Comparison of ENCODE assay signal across 7 cellular contexts in genomic region chr11:59755701-59756495, GRCh38. TPM values are rescaled to one million over a fixed set of nuclear protein-coding genes. Genes with fewer than 3 reads are reported as not detected.
DNase-seq lines count a peak whose midpoint lies in the region; ATAC-seq, FAIRE-seq and TF ChIP-seq lines count a peak whose summit lies in the region.

No MANE protein-coding gene starts in this region.

- intact Hi-C loops in left ventricle myocardium superior (cut with micrococcal nuclease): loop anchor here (2.0 kb wide), 1 partner anchor 47 kb away; no protein-coding TSS in a partner anchor

- peak overlapping the region; percentile 83 for H3K9ac ChIP-seq in astrocyte (ENCODE audit: low read length)
- H3K9ac ChIP-seq in trophoblast cell (ENCODE audit: low read length): peak overlapping the region; percentile 73

- peak overlapping the region; percentile 95 for H4K8ac ChIP-seq in trophoblast cell (ENCODE audit: low read depth, low read length)

- H2AFZ ChIP-seq in astrocyte (ENCODE audit: low read depth, low read length) (peak overlapping the region; percentile 89), trophoblast cell (ENCODE audit: insufficient read depth, low read length, poor library complexity) (peak overlapping the region; percentile 98)

- peak overlapping the region; percentile 81 for H3K4ac ChIP-seq in trophoblast cell (ENCODE audit: low read depth, low read length)

- H3K23ac ChIP-seq in trophoblast cell (ENCODE audit: low read length): no peak overlapping the region

- H3K4me2 ChIP-seq in astrocyte (ENCODE audit: low read length): peak overlapping the region; percentile 99
- peak overlapping the region; percentile 89 for H3K4me2 ChIP-seq in trophoblast cell (ENCODE audit: low read length)

- peak overlapping the region; percentile 96 for H3K14ac ChIP-seq in trophoblast cell (ENCODE audit: low read length)

- peak overlapping the region; percentile 94 for H3K18ac ChIP-seq in trophoblast cell (ENCODE audit: low read length)

- H2BK120ac ChIP-seq in trophoblast cell (ENCODE audit: insufficient read depth, low read length, poor library complexity): peak overlapping the region; percentile 95

- no CpG with 5 or more reads among the region's 23 CpGs for WGBS in trophoblast cell (ENCODE audit: extremely low coverage, insufficient coverage, insufficient read length)

- H3K4me3 Mint-ChIP-seq in astrocyte (ENCODE audit: unreplicated experiment): peak overlapping the region; percentile 96

- H4K91ac ChIP-seq in trophoblast cell (ENCODE audit: low read depth, low read length): peak overlapping the region; percentile 98

- peaks cover 24% of the 10 kb centered on the region for H3K79me2 ChIP-seq in astrocyte (ENCODE audit: insufficient read depth, low read length)
- H3K79me2 ChIP-seq in trophoblast cell (ENCODE audit: control insufficient read depth, insufficient read depth, low read length, poor library complexity): peaks cover 21% of the 10 kb centered on the region

- ATAC-seq in GM18511 (IDR thresholded peaks at IDR 0.05; ENCODE audit: unreplicated experiment) (peak; percentile 9), left ventricle myocardium superior (peak; percentile 74)

- H3K36me3 Mint-ChIP-seq in astrocyte (ENCODE audit: low read depth, unreplicated experiment): peaks cover 11% of the 10 kb centered on the region

- peaks cover 42% of the 10 kb centered on the region for H4K20me1 ChIP-seq in astrocyte (ENCODE audit: insufficient read depth, low read length)

- no peak for FAIRE-seq in astrocyte (lab: Jason Lieb, UNC)

- H4K12ac ChIP-seq in trophoblast cell (ENCODE audit: low read depth, low read length): peak overlapping the region; percentile 85

- H3K27ac Mint-ChIP-seq in astrocyte (ENCODE audit: unreplicated experiment): peak overlapping the region; percentile 94

- H2AK5ac ChIP-seq in trophoblast cell (ENCODE audit: low read length): no peak overlapping the region

- H3K9me3 ChIP-seq in astrocyte (ENCODE audit: insufficient read depth, low read depth, low read length) (no peaks in the 10 kb centered on the region), trophoblast cell (ENCODE audit: insufficient read depth, low read depth, low read length) (no peaks in the 10 kb centered on the region)

- H3K27ac ChIP-seq in astrocyte (ENCODE audit: low read depth, low read length): peak overlapping the region; percentile 75
- H3K27ac ChIP-seq in trophoblast cell (ENCODE audit: low read depth, low read length): peak overlapping the region; percentile 96

- H3K79me1 ChIP-seq in trophoblast cell (ENCODE audit: low read length): peaks cover 11% of the 10 kb centered on the region

- DNase-seq in HT1080 (ENCODE audit: low read depth): peak; percentile 80
- peak; percentile 75 for DNase-seq in SW480 (ENCODE audit: low spot score)
- DNase-seq in astrocyte (ENCODE audit: low read depth): peak; percentile 63
- peak; percentile 76 for DNase-seq in left ventricle myocardium superior
- DNase-seq in trophoblast cell: peak; percentile 65 to 76
- no peak for DNase-seq in NCI-H1436 (lab: John Stamatoyannopoulos, UW)

- H2BK5ac ChIP-seq in trophoblast cell (ENCODE audit: low read depth, low read length, poor library complexity): peak overlapping the region; percentile 98

- H3K27me3 Mint-ChIP-seq in astrocyte (ENCODE audit: low read depth, unreplicated experiment): no peaks in the 10 kb centered on the region

- no peaks in the 10 kb centered on the region for H3K9me3 Mint-ChIP-seq in astrocyte (ENCODE audit: unreplicated experiment)

- H3K27me3 ChIP-seq in astrocyte (ENCODE audit: insufficient read depth, low read length) (no peaks in the 10 kb centered on the region), trophoblast cell (ENCODE audit: insufficient read depth, low read length) (no peaks in the 10 kb centered on the region)

- peaks cover 20% of the 10 kb centered on the region for H3K4me1 ChIP-seq in astrocyte (ENCODE audit: insufficient read depth, low read length)
- H3K4me1 ChIP-seq in trophoblast cell (ENCODE audit: control insufficient read depth in 1 of 2, insufficient read depth in 2 of 2, low read length in 2 of 2): peaks cover 6 to 23% of the 10 kb centered on the region in 2 experiments

- no peak for TF ChIP-seq CTCF in astrocyte (IDR thresholded peaks at IDR 0.05; ENCODE audit: insufficient read depth, low read depth, low read length)

- peaks cover 10% of the 10 kb centered on the region for H3K4me1 Mint-ChIP-seq in astrocyte (ENCODE audit: low read depth, unreplicated experiment)

- H3K4me3 ChIP-seq in astrocyte (ENCODE audit: insufficient read depth, low read depth, low read length) (peak overlapping the region; percentile 83), trophoblast cell (ENCODE audit: low read depth, low read length) (peak overlapping the region; percentile 84)

- H2BK12ac ChIP-seq in trophoblast cell (ENCODE audit: low read length): peak overlapping the region; percentile 66

- H3K36me3 ChIP-seq in astrocyte (ENCODE audit: insufficient read depth, low read length) (no peaks in the 10 kb centered on the region), trophoblast cell (ENCODE audit: control insufficient read depth in 1 of 2, insufficient read depth in 2 of 2, low read length in 2 of 2) (peaks cover 2 to 3% of the 10 kb centered on the region in 2 experiments)

RNA-seq across cellular contexts. Expression of gene STX3, which starts 0.7 kb away (rescaled TPM):
- 41.6 and 42.6 TPM in 2 replicates for total RNA-seq in HT1080 (2014; rRNA removed; shearing (Covaris generic))
- 19.5 and 21.9 TPM in 2 replicates for polyA plus RNA-seq in HT1080 (2015; cell fraction: cytosol; rRNA removed)
- polyA plus RNA-seq in HT1080 (2015; cell fraction: nucleus; rRNA removed): 19.6 and 22.3 TPM in 2 replicates
- total RNA-seq in astrocyte (43.1 and 61.2 TPM in 2 replicates), left ventricle myocardium superior (8.0 TPM)
- 90.1 and 92.6 TPM in 2 replicates for polyA plus RNA-seq in trophoblast cell (2013)

RNA-seq across cellular contexts. Expression of gene OR10V1, which starts 42.3 kb away (rescaled TPM):
- not detected in 2 replicates for total RNA-seq in HT1080 (2014; rRNA removed; shearing (Covaris generic))
- not detected in 2 replicates for polyA plus RNA-seq in HT1080 (2015; cell fraction: cytosol; rRNA removed)
- not detected in 2 replicates for polyA plus RNA-seq in HT1080 (2015; cell fraction: nucleus; rRNA removed)
- total RNA-seq in astrocyte (not detected in 2 replicates), left ventricle myocardium superior (not detected)
- polyA plus RNA-seq in trophoblast cell (2013): not detected in 2 replicates

RNA-seq across cellular contexts. Expression of gene MRPL16, which starts 54.7 kb away (rescaled TPM):
- 91.6 and 95.7 TPM in 2 replicates for total RNA-seq in HT1080 (2014; rRNA removed; shearing (Covaris generic))
- 67.3 and 69.3 TPM in 2 replicates for polyA plus RNA-seq in HT1080 (2015; cell fraction: cytosol; rRNA removed)
- 51.6 and 55.5 TPM in 2 replicates for polyA plus RNA-seq in HT1080 (2015; cell fraction: nucleus; rRNA removed)
- 29.7 and 30.9 TPM in 2 replicates for total RNA-seq in astrocyte
- total RNA-seq in left ventricle myocardium superior: 103 TPM
- polyA plus RNA-seq in trophoblast cell (2013): 23.6 and 25.0 TPM in 2 replicates
